ENCODE assay signal across 9 cellular contexts in genomic region chr15:22811640-22812039, GRCh38. TPM values are rescaled to one million over a fixed set of nuclear protein-coding genes. Genes with fewer than 3 reads are reported as not detected.
DNase-seq lines count a peak whose midpoint lies in the region; ATAC-seq, FAIRE-seq and TF ChIP-seq lines count a peak whose summit lies in the region.
"Had no signal": no experiment of that assay in that cellular context is flagged by ENCODE, and none has a peak within 500 bp of the region (broad histone marks: within the 10 kb centered on the region; RNA-seq: fewer than 3 reads in every experiment).

No MANE protein-coding gene starts in this region.

- no peaks in the 10 kb centered on the region for H3K4me1 ChIP-seq in adrenal gland (replicated peaks in 1 of 2)

- H3K4me3 ChIP-seq in AG04449 (ENCODE audit: low read depth, low read length) (no peak overlapping the region), adrenal gland (no peak overlapping the region)

- no peak overlapping the region for H3K27ac ChIP-seq in adrenal gland

- no peaks in the 10 kb centered on the region for H3K9me3 ChIP-seq in adrenal gland (replicated peaks in 1 of 3)

- TF ChIP-seq POLR2A in adrenal gland (IDR thresholded peaks at IDR 0.05) = no peak

- POLR2A ChIA-PET in AG04449 (lab: Yijun Ruan, JAX) = no interaction called here

- intact Hi-C loops in adrenal gland (cut with DNase I) = loop anchor here in 1 of 2 donors (10.0 kb wide), 1 partner anchor 53 kb away; no protein-coding TSS in a partner anchor
- intact Hi-C loops in left colon (cut with DNase I, micrococcal nuclease) = no loop called here

- no peak for FAIRE-seq in RCC 7860 (lab: Jason Lieb, UNC)
- FAIRE-seq: colon had no signal

- in situ Hi-C loops in GM13977 (cut with MboI; ENCODE audit: low pct_unique_long_range_greater_than_20kb, low sequenced_read_pairs, unreplicated experiment) = no loop called here

- CTCF ChIA-PET in AG04449 (lab: Yijun Ruan, JAX) = interaction anchor here (1.0 to 2.0 kb wide), 3 partner anchors 11 to 26 kb away, joined by 3 to 10 read pairs (median 5); no protein-coding TSS in a partner anchor

- H3K36me3 ChIP-seq in adrenal gland (replicated peaks in 1 of 2) = no peaks in the 10 kb centered on the region

- H3K27me3 ChIP-seq in adrenal gland = no peaks in the 10 kb centered on the region

- ATAC-seq in left colon (peak; percentile 86), GM18511 (IDR thresholded peaks at IDR 0.05; ENCODE audit: unreplicated experiment) (no peak)

- WGBS in adrenal gland, 4 donors = 50 to 65% (median 59%) methylated on average over 4 to 8 of the region's 8 CpGs

- TF ChIP-seq CTCF in AG04449 (IDR thresholded peaks at IDR 0.05; ENCODE audit: insufficient read depth, low read length, missing control alignments) (peak; percentile 48), GM13977 (IDR thresholded peaks at IDR 0.05; ENCODE audit: extremely low read depth, insufficient read depth, missing control alignments) (peak; percentile 32), adrenal gland (IDR thresholded peaks at IDR 0.05) (peak; percentile 12 to 62 (median 57))

- DNase-seq in AG04449 (ENCODE audit: low read depth, low spot score) = no peak
- no peak for DNase-seq in GM13977 (ENCODE audit: low spot score)
- peak; percentile 63 to 91 (median 82) for DNase-seq in adrenal gland
- DNase-seq in left colon = peak; percentile 46 to 72
- no peak for DNase-seq in RCC 7860 (ENCODE audit: low spot score)
- no peak for DNase-seq in glomerular visceral epithelial cell (ENCODE audit: extremely low spot score)
- DNase-seq in activated CD4-positive, alpha-beta T cell treated with anti-CD3 and anti-CD28 coated beads for 4 hours = no peak

RNA-seq across cellular contexts. Expression of gene NIPA1, which starts 25.2 kb away (rescaled TPM):
- 10 to 100 TPM in 4 of 8 donors, 1 to 10 TPM in 4; 6.6 to 15.6 (median 10.1) TPM for total RNA-seq in adrenal gland
- 1 to 10 TPM; 2.2 to 8.0 (median 2.8) TPM for polyA plus RNA-seq in adrenal gland
- total RNA-seq in left colon = 10 to 100 TPM; 17.5 to 19.1 TPM

RNA-seq across cellular contexts. Expression of gene NIPA2, which starts 26.8 kb away (rescaled TPM):
- 10 to 100 TPM; 44.7 to 76.5 (median 60.4) TPM for total RNA-seq in adrenal gland
- 10 to 100 TPM; 10.5 to 64.4 (median 13.3) TPM for polyA plus RNA-seq in adrenal gland
- total RNA-seq in left colon = 10 to 100 TPM; 78.8 to 82.7 TPM

Comparison
In these comparisons a context has a peak if more than half of its experiments do, and no peak if none do; other contexts are left out.
1. DNase-seq: peak in adrenal gland (7 of 7) and left colon (2 of 2); none in AG04449 (single experiment), GM13977 (single experiment), RCC 7860 (single experiment), glomerular visceral epithelial cell (single experiment) and activated CD4-positive, alpha-beta T cell treated with anti-CD3 and anti-CD28 coated beads for 4 hours (0 of 2).
2. Peak in every context shown above with its lines, with median percentiles within 50 percentile points of each other: CTCF ChIP-seq.